ENCODE assay signal across 1 cellular context in genomic region chr14:77457522-77458248, GRCh38.
TF ChIP-seq lines count a peak whose summit lies in the region.

TSS of gene AHSA1 (plus strand) at chr14:77458093. CDS start at chr14:77458190, 97 bp downstream.
TSS of gene VIPAS39 (minus strand) at chr14:77457601. CDS start at chr14:77454102, 3,499 bp downstream.

TF ChIP-seq in HCT116, 20 proteins besides CTCF, POLR2A, EP300 and RAD21 (continued from another document):
- TF ChIP-seq, protein P1, sequence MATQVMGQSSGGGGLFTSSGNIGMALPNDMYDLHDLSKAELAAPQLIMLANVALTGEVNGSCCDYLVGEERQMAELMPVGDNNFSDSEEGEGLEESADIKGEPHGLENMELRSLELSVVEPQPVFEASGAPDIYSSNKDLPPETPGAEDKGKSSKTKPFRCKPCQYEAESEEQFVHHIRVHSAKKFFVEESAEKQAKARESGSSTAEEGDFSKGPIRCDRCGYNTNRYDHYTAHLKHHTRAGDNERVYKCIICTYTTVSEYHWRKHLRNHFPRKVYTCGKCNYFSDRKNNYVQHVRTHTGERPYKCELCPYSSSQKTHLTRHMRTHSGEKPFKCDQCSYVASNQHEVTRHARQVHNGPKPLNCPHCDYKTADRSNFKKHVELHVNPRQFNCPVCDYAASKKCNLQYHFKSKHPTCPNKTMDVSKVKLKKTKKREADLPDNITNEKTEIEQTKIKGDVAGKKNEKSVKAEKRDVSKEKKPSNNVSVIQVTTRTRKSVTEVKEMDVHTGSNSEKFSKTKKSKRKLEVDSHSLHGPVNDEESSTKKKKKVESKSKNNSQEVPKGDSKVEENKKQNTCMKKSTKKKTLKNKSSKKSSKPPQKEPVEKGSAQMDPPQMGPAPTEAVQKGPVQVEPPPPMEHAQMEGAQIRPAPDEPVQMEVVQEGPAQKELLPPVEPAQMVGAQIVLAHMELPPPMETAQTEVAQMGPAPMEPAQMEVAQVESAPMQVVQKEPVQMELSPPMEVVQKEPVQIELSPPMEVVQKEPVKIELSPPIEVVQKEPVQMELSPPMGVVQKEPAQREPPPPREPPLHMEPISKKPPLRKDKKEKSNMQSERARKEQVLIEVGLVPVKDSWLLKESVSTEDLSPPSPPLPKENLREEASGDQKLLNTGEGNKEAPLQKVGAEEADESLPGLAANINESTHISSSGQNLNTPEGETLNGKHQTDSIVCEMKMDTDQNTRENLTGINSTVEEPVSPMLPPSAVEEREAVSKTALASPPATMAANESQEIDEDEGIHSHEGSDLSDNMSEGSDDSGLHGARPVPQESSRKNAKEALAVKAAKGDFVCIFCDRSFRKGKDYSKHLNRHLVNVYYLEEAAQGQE (IDR thresholded peaks at IDR 0.05; ENCODE audit: low read depth): no peak
- TF ChIP-seq ELF1 (IDR thresholded peaks at IDR 0.05; ENCODE audit: borderline replicate concordance, low read depth) (peak; percentile 92), ZFX (IDR thresholded peaks at IDR 0.05) (no peak)
